Comparison of ENCODE assay signal across 9 cellular contexts in genomic region chr15:47717036-47717611, GRCh38. TPM values are rescaled to one million over a fixed set of nuclear protein-coding genes. Genes with fewer than 3 reads are reported as not detected.
A peak's percentile ranks its signal among the peaks of the same experiment; 100 is the strongest.
DNase-seq lines count a peak whose midpoint lies in the region; ATAC-seq, FAIRE-seq and TF ChIP-seq lines count a peak whose summit lies in the region.
"Had no signal": no experiment of that assay in that cellular context is flagged by ENCODE, and none has a peak within 500 bp of the region (broad histone marks: within the 10 kb centered on the region; RNA-seq: fewer than 3 reads in every experiment).

SEMA6D (plus strand) TSS chr15:47717505; CDS start chr15:47759799, 42,294 bp downstream.

- CTCF ChIA-PET in OCI-LY7 (lab: Charles Lee; ENCODE audit: unreplicated experiment), result no interaction called here

- H3K4me2 ChIP-seq in smooth muscle cell, result peak within 1 kb of the TSS; percentile 91
- no peak within 1 kb of the TSS for H3K4me2 ChIP-seq in OCI-LY7 (ENCODE audit: low read length)

- H3K9me3 ChIP-seq in smooth muscle cell (replicated peaks; ENCODE audit: low read depth), result no peaks in the 10 kb centered on the region
- no peaks in the 10 kb centered on the region for H3K9me3 ChIP-seq in OCI-LY7 (ENCODE audit: low read length)

- H3K9me2 ChIP-seq in OCI-LY7 (ENCODE audit: insufficient read depth, low read length), result no peaks in the 10 kb centered on the region

- peak; percentile 33 for TF ChIP-seq CTCF in coronary artery (IDR thresholded peaks at IDR 0.05)
- TF ChIP-seq CTCF in smooth muscle cell (IDR thresholded peaks at IDR 0.05; ENCODE audit: borderline replicate concordance, insufficient read depth, poor library complexity, severe bottlenecking), result peak; percentile 35
- no peak for TF ChIP-seq CTCF in OCI-LY7 (conservative IDR thresholded peaks at IDR 0.05; ENCODE audit: low read length)

- H3K4me1 ChIP-seq in smooth muscle cell (ENCODE audit: low read depth) (peaks cover 46% of the 10 kb centered on the region), OCI-LY7 (ENCODE audit: insufficient read depth, low read length, poor library complexity, severe bottlenecking) (no peaks in the 10 kb centered on the region)

- no TSS peak for BruUV-seq in OCI-LY7 (replicated peaks; lab: Mats Ljungman, UMichigan)

- no peak for TF ChIP-seq POLR2A in H54 (IDR thresholded peaks at IDR 0.05; ENCODE audit: low read depth, low read length)

- POLR2A ChIA-PET in OCI-LY7 (lab: Charles Lee), result no interaction called here

- H2AFZ ChIP-seq in smooth muscle cell (ENCODE audit: low read depth) (peak within 1 kb of the TSS; percentile 88), OCI-LY7 (ENCODE audit: low read length) (no peak within 1 kb of the TSS)

- peak within 1 kb of the TSS; percentile 69 to 93 for H3K27ac ChIP-seq in coronary artery
- H3K27ac ChIP-seq in smooth muscle cell (ENCODE audit: low read depth), result peak within 1 kb of the TSS; percentile 86
- no peak within 1 kb of the TSS for H3K27ac ChIP-seq in OCI-LY7 (ENCODE audit: low read depth, low read length, poor library complexity, severe bottlenecking)

- H3K9ac ChIP-seq in smooth muscle cell (ENCODE audit: low read depth), result peak within 1 kb of the TSS; percentile 55

- H3K36me3 ChIP-seq in smooth muscle cell (ENCODE audit: low read depth), result no peaks in the 10 kb centered on the region
- no peaks in the 10 kb centered on the region for H3K36me3 ChIP-seq in OCI-LY7 (ENCODE audit: insufficient read depth, low read length)

- ATAC-seq in GM21367 (IDR thresholded peaks at IDR 0.05; ENCODE audit: unreplicated experiment), result no peak
- ATAC-seq in HG03432 (IDR thresholded peaks at IDR 0.05; ENCODE audit: unreplicated experiment), result no peak

- H3K27me3 ChIP-seq in smooth muscle cell (ENCODE audit: low read depth), result no peaks in the 10 kb centered on the region

- H4K20me1 ChIP-seq in smooth muscle cell (ENCODE audit: low read depth) (peaks cover 24% of the 10 kb centered on the region), OCI-LY7 (ENCODE audit: insufficient read depth, low read length) (no peaks in the 10 kb centered on the region)

- under 1% methylated on average over 40 of the region's 40 CpGs for WGBS in smooth muscle cell (ENCODE audit: low lambda C conversion rate)

- DNase-seq in H54 (ENCODE audit: insufficient read length, low spot score), result peak; percentile 32
- peak; percentile 51 for DNase-seq in NCI-H510A (lab: John Stamatoyannopoulos, UW)
- DNase-seq in coronary artery (ENCODE audit: low spot score), result peak; percentile 88
- peak; percentile 64 for DNase-seq in kidney glomerular epithelial cell (lab: John Stamatoyannopoulos, UW)
- DNase-seq in smooth muscle cell (lab: John Stamatoyannopoulos, UW; ENCODE audit: unreplicated experiment), result peak; percentile 49
- no peak for DNase-seq in OCI-LY7 (ENCODE audit: low spot score)
- DNase-seq: activated B cell treated with CpG ODN at 0.5 μM for 24 hours had no signal

- intact Hi-C loops in OCI-LY7 (cut with micrococcal nuclease; ENCODE audit: unreplicated experiment), result no loop called here

- no peak for FAIRE-seq in H54 (lab: Jason Lieb, UNC)

- H3K4me3 ChIP-seq in coronary artery (peak within 1 kb of the TSS; percentile 94), smooth muscle cell (peak within 1 kb of the TSS; percentile 80), OCI-LY7 (ENCODE audit: low read depth, low read length, poor library complexity, severe bottlenecking) (no peak within 1 kb of the TSS)

- H3K79me2 ChIP-seq in smooth muscle cell (ENCODE audit: low read depth) (peaks cover 42% of the 10 kb centered on the region), OCI-LY7 (ENCODE audit: insufficient read depth, low read depth, low read length) (no peaks in the 10 kb centered on the region)

- peaks cover 5% of the 10 kb centered on the region for H3F3A ChIP-seq in smooth muscle cell (ENCODE audit: low read depth)

RNA-seq across cellular contexts. Expression of gene SEMA6D, which starts in this region (rescaled TPM):
- total RNA-seq in smooth muscle cell (44.9 and 63.6 TPM in 2 replicates), OCI-LY7 (2022) (not detected in 2 replicates)
- 31.4 and 32.4 TPM in 2 replicates for polyA plus RNA-seq in smooth muscle cell
- not detected in 2 replicates for total RNA-seq in OCI-LY7 (2014; rRNA removed; shearing (Covaris generic))
- total RNA-seq: activated B cell treated with CpG ODN at 0.5 μM for 24 hours had no signal

Comparison
In these comparisons a context has a peak if more than half of its experiments do, and no peak if none do; other contexts are left out.
1. RNA of gene SEMA6D (total RNA-seq): 44.9 to 63.6 TPM in smooth muscle cell; not detected in OCI-LY7; every median in the first group is over 10 times any median in the second.